In genomic region chr17:73938706-73939105, GRCh38 we compare ENCODE assay signal across 35 cellular contexts.
"Had no signal": no experiment of that assay in that cellular context is flagged by ENCODE, and none has a peak within 500 bp of the region (broad histone marks: within the 10 kb centered on the region; RNA-seq: fewer than 3 reads in every experiment).

No MANE protein-coding gene starts in this region.

- H3K9me3 Mint-ChIP-seq: activated B cell treated with CpG ODN at 0.5 μM for 24 hours; activated CD8-positive, alpha-beta T cell treated with anti-CD3 and anti-CD28 coated beads for 36 hours; activated naive CD4-positive, alpha-beta T cell treated with anti-CD3 and anti-CD28 coated beads, Interleukin-2, amount 50 U/mL, for 24 hours; activated naive CD8-positive, alpha-beta T cell treated with anti-CD3 and anti-CD28 coated beads, Interleukin-2, amount 10 ng/mL, durations not matched to agents 7 days and 5 days; activated T-helper 2 cell treated with anti-CD3 and anti-CD28 coated beads, Interferon-gamma antibody, Interleukin-2, Interleukin-4, amounts not matched to agents 10 μg/mL and 5 μg/mL and 100 μg/mL, durations not matched to agents 14 hours and 24 hours and 36 hours; central memory CD8-positive, alpha-beta T cell had no signal

- H3K4me1 Mint-ChIP-seq: activated B cell treated with CpG ODN at 0.5 μM for 24 hours; activated naive CD4-positive, alpha-beta T cell treated with anti-CD3 and anti-CD28 coated beads, Interleukin-2, amount 50 U/mL, for 24 hours; central memory CD8-positive, alpha-beta T cell had no signal

- H3K27ac ChIP-seq: ascending aorta, cardiac muscle cell, PC-9, RWPE1, VCaP had no signal

- H3K27me3 Mint-ChIP-seq: activated CD8-positive, alpha-beta T cell treated with anti-CD3 and anti-CD28 coated beads for 36 hours; activated naive CD4-positive, alpha-beta T cell treated with anti-CD3 and anti-CD28 coated beads, Interleukin-2, amount 50 U/mL, for 24 hours had no signal

- H3K36me3 ChIP-seq: ascending aorta, cardiac muscle cell, MG63 had no signal

- H3K4me3 Mint-ChIP-seq: activated B cell treated with CpG ODN at 0.5 μM for 24 hours; activated CD8-positive, alpha-beta T cell treated with anti-CD3 and anti-CD28 coated beads for 36 hours; activated naive CD4-positive, alpha-beta T cell treated with anti-CD3 and anti-CD28 coated beads, Interleukin-2, amount 50 U/mL, for 24 hours; activated naive CD8-positive, alpha-beta T cell treated with anti-CD3 and anti-CD28 coated beads, Interleukin-2, amount 10 ng/mL, durations not matched to agents 7 days and 5 days; central memory CD8-positive, alpha-beta T cell had no signal

- H3K4me3 ChIP-seq: ascending aorta, cardiac muscle cell, MG63, PC-9 had no signal

- H3K9me3 ChIP-seq: ascending aorta, MG63 had no signal

- H3K27ac Mint-ChIP-seq: activated B cell treated with CpG ODN at 0.5 μM for 24 hours; activated CD8-positive, alpha-beta T cell treated with anti-CD3 and anti-CD28 coated beads for 36 hours; activated naive CD4-positive, alpha-beta T cell treated with anti-CD3 and anti-CD28 coated beads, Interleukin-2, amount 50 U/mL, for 24 hours; activated naive CD8-positive, alpha-beta T cell treated with anti-CD3 and anti-CD28 coated beads, Interleukin-2, amount 10 ng/mL, durations not matched to agents 7 days and 5 days; activated T-helper 2 cell treated with anti-CD3 and anti-CD28 coated beads, Interferon-gamma antibody, Interleukin-2, Interleukin-4, amounts not matched to agents 10 μg/mL and 5 μg/mL and 100 μg/mL, durations not matched to agents 14 hours and 24 hours and 36 hours had no signal

- ATAC-seq: activated CD8-positive, alpha-beta T cell treated with anti-CD3 and anti-CD28 coated beads for 36 hours had no signal

- H3K4me1 ChIP-seq: ascending aorta had no signal

- H3K36me3 Mint-ChIP-seq: activated naive CD4-positive, alpha-beta T cell treated with anti-CD3 and anti-CD28 coated beads, Interleukin-2, amount 50 U/mL, for 24 hours; activated naive CD8-positive, alpha-beta T cell treated with anti-CD3 and anti-CD28 coated beads, Interleukin-2, amount 10 ng/mL, durations not matched to agents 7 days and 5 days had no signal

- DNase-seq: activated B cell treated with CpG ODN at 0.5 μM for 24 hours; activated CD4-positive, alpha-beta T cell treated with anti-CD3 and anti-CD28 coated beads for 4 hours; activated CD4-positive, CD25-positive, alpha-beta regulatory T cell treated with anti-CD3 and anti-CD28 coated beads, Interleukin-2, amount 50 U/mL, for 72 hours; activated CD8-positive, alpha-beta T cell treated with anti-CD3 and anti-CD28 coated beads for 36 hours; activated gamma-delta T cell; activated naive CD4-positive, alpha-beta T cell treated with Interleukin-2 at 50 U/mL for 16 hours; activated naive CD8-positive, alpha-beta T cell treated with anti-CD3 and anti-CD28 coated beads, Interleukin-2, amount 10 ng/mL, durations not matched to agents 7 days and 5 days; activated T-cell treated with anti-CD3 and anti-CD28 coated beads, Interleukin-2, amount 50 U/mL, for 1 hour; amygdala; Kasumi-1; KG1; MG63; NCI-H1048; NCI-H1105 treated with DMSO at 0.1 percent for 48 hours; NCI-H1436; NCI-H1694; NCI-H2029; NCI-H2171 treated with DMSO at 0.1 percent for 48 hours; NCI-H2227 treated with DMSO at 0.1 percent for 48 hours; NCI-H446; NCI-H510A treated with DMSO at 0.1 percent for 48 hours; NCI-H526 treated with DMSO at 0.1 percent for 48 hours; PC-9; Right ventricle myocardium superior; SW 1271; T-helper 1 cell; T-helper 2 cell; T-helper 9 cell had no signal

- H3K27me3 ChIP-seq: ascending aorta had no signal
